Comparison of ENCODE assay signal across 28 cellular contexts in genomic region chr1:8721681-8722324, GRCh38.
DNase-seq lines count a peak whose midpoint lies in the region; ATAC-seq, FAIRE-seq and TF ChIP-seq lines count a peak whose summit lies in the region.
"Had no signal": no experiment of that assay in that cellular context is flagged by ENCODE, and none has a peak within 500 bp of the region (broad histone marks: within the 10 kb centered on the region; RNA-seq: fewer than 3 reads in every experiment).

No MANE protein-coding gene starts in this region.

- H3K36me3 Mint-ChIP-seq in endothelial cell (ENCODE audit: low read depth, unreplicated experiment) = peaks cover 5% of the 10 kb centered on the region
- peaks cover 21% of the 10 kb centered on the region for H3K36me3 Mint-ChIP-seq in nephron progenitor cell (ENCODE audit: low read depth)
- H3K36me3 Mint-ChIP-seq: activated CD4-positive, alpha-beta memory T cell treated with anti-CD3 and anti-CD28 coated beads for 36 hours had no signal

- H3K36me3 ChIP-seq in BLaER1 treated with 17β-estradiol and CSF1 and Interleukin-3, amounts not matched to agents 10 nM and 100 nM = no peaks in the 10 kb centered on the region; a peak in 1 of 22 replicates
- H3K36me3 ChIP-seq in kidney (ENCODE audit: control insufficient read depth in 1 of 2, insufficient read depth in 2 of 2, low read length in 2 of 2) = no peaks in the 10 kb centered on the region
- H3K36me3 ChIP-seq: adrenal gland, right atrium auricular region had no signal

- no peak for ATAC-seq in HG02588 (IDR thresholded peaks at IDR 0.05; ENCODE audit: unreplicated experiment)
- ATAC-seq: left lobe of liver had no signal

- H4K20me1 ChIP-seq in BLaER1 treated with 17β-estradiol and CSF1 and Interleukin-3, amounts not matched to agents 10 nM and 100 nM = peaks cover 2 to 39% (median 8%) of the 10 kb centered on the region in 11 experiments; a peak in 20 of 22 replicates

- peak overlapping the region; percentile 40 to 82 (median 60) for H3K4me2 ChIP-seq in BLaER1 treated with 17β-estradiol and CSF1 and Interleukin-3, amounts not matched to agents 10 nM and 100 nM

- H3K27ac Mint-ChIP-seq in endothelial cell (ENCODE audit: unreplicated experiment) (no peak overlapping the region), nephron progenitor cell (peak overlapping the region; percentile 43)
- H3K27ac Mint-ChIP-seq: activated CD4-positive, alpha-beta memory T cell treated with anti-CD3 and anti-CD28 coated beads for 36 hours; activated naive CD4-positive, alpha-beta T cell treated with anti-CD3 and anti-CD28 coated beads, Interleukin-2, amount 10 ng/mL, durations not matched to agents 7 days and 5 days; activated T-helper 1 cell treated with anti-CD3 and anti-CD28 coated beads, Interleukin-12 subunit alpha, Interleukin-12 subunit beta, Interleukin-2, Interleukin-4 antibody, amounts not matched to agents 30 ng/mL and 10 ng/mL and 1 ng/mL, durations not matched to agents 14 hours and 24 hours and 36 hours; stimulated activated naive CD8-positive, alpha-beta T cell treated with anti-CD3 and anti-CD28 coated beads, Interleukin-15, Interleukin-2, amounts not matched to agents 100 ng/mL and 50 ng/mL, for 24 hours had no signal

- H3K4me3 ChIP-seq in BLaER1 treated with 17β-estradiol and CSF1 and Interleukin-3, amounts not matched to agents 10 nM and 100 nM = no peak overlapping the region
- H3K4me3 ChIP-seq in kidney (ENCODE audit: low read length in 2 of 2) = no peak overlapping the region
- H3K4me3 ChIP-seq: adrenal gland, dorsolateral prefrontal cortex, right atrium auricular region, testis had no signal

- H3K9me3 Mint-ChIP-seq in endothelial cell (ENCODE audit: unreplicated experiment) = no peaks in the 10 kb centered on the region
- no peaks in the 10 kb centered on the region for H3K9me3 Mint-ChIP-seq in nephron progenitor cell
- H3K9me3 Mint-ChIP-seq: activated CD4-positive, alpha-beta memory T cell treated with anti-CD3 and anti-CD28 coated beads for 36 hours; activated naive CD4-positive, alpha-beta T cell treated with anti-CD3 and anti-CD28 coated beads, Interleukin-2, amount 10 ng/mL, durations not matched to agents 7 days and 5 days; activated T-helper 1 cell treated with anti-CD3 and anti-CD28 coated beads, Interleukin-12 subunit alpha, Interleukin-12 subunit beta, Interleukin-2, Interleukin-4 antibody, amounts not matched to agents 30 ng/mL and 10 ng/mL and 1 ng/mL, durations not matched to agents 14 hours and 24 hours and 36 hours; CD8-positive, alpha-beta memory T cell; stimulated activated naive CD8-positive, alpha-beta T cell treated with anti-CD3 and anti-CD28 coated beads, Interleukin-15, Interleukin-2, amounts not matched to agents 100 ng/mL and 50 ng/mL, for 24 hours had no signal

- intact Hi-C loops in kidney (cut with DNase I) = loop anchor here (10.0 kb wide), 1 partner anchor 167 kb away; no protein-coding TSS in a partner anchor

- H3K27me3 Mint-ChIP-seq in endothelial cell (ENCODE audit: unreplicated experiment) (peaks cover 2% of the 10 kb centered on the region), nephron progenitor cell (ENCODE audit: low read depth, poor library complexity) (no peaks in the 10 kb centered on the region)
- H3K27me3 Mint-ChIP-seq: activated CD4-positive, alpha-beta memory T cell treated with anti-CD3 and anti-CD28 coated beads for 36 hours; activated naive CD4-positive, alpha-beta T cell treated with anti-CD3 and anti-CD28 coated beads, Interleukin-2, amount 10 ng/mL, durations not matched to agents 7 days and 5 days; brain; CD8-positive, alpha-beta memory T cell; stimulated activated naive CD8-positive, alpha-beta T cell treated with anti-CD3 and anti-CD28 coated beads, Interleukin-15, Interleukin-2, amounts not matched to agents 100 ng/mL and 50 ng/mL, for 24 hours had no signal

- H3K4me1 ChIP-seq in BLaER1 treated with 17β-estradiol and CSF1 and Interleukin-3, amounts not matched to agents 10 nM and 100 nM = peaks cover 32 to 74% (median 53%) of the 10 kb centered on the region in 10 experiments
- peaks cover 3 to 4% of the 10 kb centered on the region in 2 donors for H3K4me1 ChIP-seq in kidney (ENCODE audit: control insufficient read depth in 1 of 2, insufficient read depth in 1 of 2, low read depth in 1 of 2, low read length in 2 of 2)
- H3K4me1 ChIP-seq: testis had no signal

- no peaks in the 10 kb centered on the region for H3K9me3 ChIP-seq in BLaER1 treated with 17β-estradiol and CSF1 and Interleukin-3, amounts not matched to agents 10 nM and 100 nM (replicated peaks in 1 of 11)
- H3K9me3 ChIP-seq in kidney (ENCODE audit: control insufficient read depth in 1 of 2, low read length in 2 of 2) = no peaks in the 10 kb centered on the region
- H3K9me3 ChIP-seq: adrenal gland, right atrium auricular region, testis had no signal

- DNase-seq in MV-4-11 (lab: John Stamatoyannopoulos, UW) (peak; percentile 19), endothelial cell (ENCODE audit: low spot score) (no peak), nephron progenitor cell (no peak), H4 (ENCODE audit: low spot score) (no peak), kidney (no peak)
- DNase-seq: activated CD4-positive, alpha-beta memory T cell treated with anti-CD3 and anti-CD28 coated beads for 36 hours; activated CD4-positive, CD25-positive, alpha-beta regulatory T cell treated with anti-CD3 and anti-CD28 coated beads, Interleukin-2, amount 50 U/mL, for 72 hours; activated CD8-positive, alpha-beta memory T cell treated with anti-CD3 and anti-CD28 coated beads, Interleukin-2, amount 50 U/mL, for 4 hours; activated naive CD4-positive, alpha-beta T cell treated with anti-CD3 and anti-CD28 coated beads, Interleukin-2, amount 10 ng/mL, durations not matched to agents 7 days and 5 days; adrenal gland; CD8-positive, alpha-beta memory T cell; cerebellar nuclear complex; dorsolateral prefrontal cortex; mesenchymal stem cell; NCI-H1694 treated with DMSO at 0.1 percent for 48 hours; NCI-H82; stimulated activated CD4-positive, alpha-beta T cell treated with anti-CD3 and anti-CD28 coated beads, Interleukin-1b, Interleukin-23, amount 100 ng/mL, for 48 hours; testis had no signal

- TF ChIP-seq CTCF in endothelial cell (IDR thresholded peaks at IDR 0.05; ENCODE audit: unreplicated experiment) (no peak), nephron progenitor cell (IDR thresholded peaks at IDR 0.05) (no peak), kidney (IDR thresholded peaks at IDR 0.05; ENCODE audit: borderline replicate concordance, extremely low read depth, insufficient read depth) (no peak)

- no peak overlapping the region for H3K9ac ChIP-seq in BLaER1 treated with 17β-estradiol and CSF1 and Interleukin-3, amounts not matched to agents 10 nM and 100 nM
- H3K9ac ChIP-seq in kidney (ENCODE audit: low read length in 2 of 2) = no peak overlapping the region

- H3K27me3 ChIP-seq in BLaER1 treated with 17β-estradiol and CSF1 and Interleukin-3, amounts not matched to agents 10 nM and 100 nM = no peaks in the 10 kb centered on the region
- H3K27me3 ChIP-seq: adrenal gland, dorsolateral prefrontal cortex, right atrium auricular region, testis had no signal

- H3K27ac ChIP-seq in BLaER1 treated with 17β-estradiol and CSF1 and Interleukin-3, amounts not matched to agents 10 nM and 100 nM = peak overlapping the region in 6 of 11 experiments; percentile 26 to 47 (median 36); a peak in 9 of 22 replicates
- H3K27ac ChIP-seq in kidney (ENCODE audit: low read depth in 2 of 2, low read length in 2 of 2) = no peak overlapping the region
- H3K27ac ChIP-seq: adrenal gland, dorsolateral prefrontal cortex, right atrium auricular region, RWPE1, testis had no signal

- no peak for FAIRE-seq in kidney (lab: Jason Lieb, UNC)
- FAIRE-seq: endometrium, H1 had no signal

- H3K4me1 Mint-ChIP-seq in endothelial cell (ENCODE audit: unreplicated experiment) (peaks cover 11% of the 10 kb centered on the region), nephron progenitor cell (peaks cover 57% of the 10 kb centered on the region)

- H3K4me3 Mint-ChIP-seq in endothelial cell (ENCODE audit: unreplicated experiment) (peak overlapping the region; percentile 13), nephron progenitor cell (no peak overlapping the region)
- H3K4me3 Mint-ChIP-seq: activated CD4-positive, alpha-beta memory T cell treated with anti-CD3 and anti-CD28 coated beads for 36 hours; activated naive CD4-positive, alpha-beta T cell treated with anti-CD3 and anti-CD28 coated beads, Interleukin-2, amount 10 ng/mL, durations not matched to agents 7 days and 5 days; activated T-helper 1 cell treated with anti-CD3 and anti-CD28 coated beads, Interleukin-12 subunit alpha, Interleukin-12 subunit beta, Interleukin-2, Interleukin-4 antibody, amounts not matched to agents 30 ng/mL and 10 ng/mL and 1 ng/mL, durations not matched to agents 14 hours and 24 hours and 36 hours; brain; CD8-positive, alpha-beta memory T cell; stimulated activated naive CD8-positive, alpha-beta T cell treated with anti-CD3 and anti-CD28 coated beads, Interleukin-15, Interleukin-2, amounts not matched to agents 100 ng/mL and 50 ng/mL, for 24 hours had no signal

Comparison
In these comparisons a context has a peak if more than half of its experiments do, and no peak if none do; other contexts are left out.
1. H3K27ac ChIP-seq: peak in BLaER1 treated with 17β-estradiol and CSF1 and Interleukin-3, amounts not matched to agents 10 nM and 100 nM (6 of 11); none in kidney (0 of 2).